In the genomic region with DNA sequence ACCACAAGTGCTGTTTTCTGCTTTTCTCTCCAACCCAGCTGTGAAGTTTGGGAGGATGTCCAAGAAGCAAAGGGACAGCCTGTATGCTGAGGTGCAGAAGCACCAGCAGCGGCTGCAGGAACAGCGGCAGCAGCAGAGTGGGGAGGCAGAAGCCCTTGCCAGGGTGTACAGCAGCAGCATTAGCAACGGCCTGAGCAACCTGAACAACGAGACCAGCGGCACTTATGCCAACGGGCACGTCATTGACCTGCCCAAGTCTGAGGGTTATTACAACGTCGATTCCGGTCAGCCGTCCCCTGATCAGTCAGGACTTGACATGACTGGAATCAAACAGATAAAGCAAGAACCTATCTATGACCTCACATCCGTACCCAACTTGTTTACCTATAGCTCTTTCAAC, we compare ENCODE assay signal across 22 cellular contexts.
DNase-seq lines count a peak whose midpoint lies in the region; ATAC-seq and TF ChIP-seq lines count a peak whose summit lies in the region.
"Had no signal": no experiment of that assay in that cellular context is flagged by ENCODE, and none has a peak within 500 bp of the region (broad histone marks: within the 10 kb centered on the region; RNA-seq: fewer than 3 reads in every experiment).

No MANE protein-coding gene starts in this region.

- H3K14ac ChIP-seq in neuronal stem cell (ENCODE audit: low read length), result no peak overlapping the region

- no peak overlapping the region for H2BK15ac ChIP-seq in neuronal stem cell (ENCODE audit: low read length)

- H3K4ac ChIP-seq in neuronal stem cell (ENCODE audit: low read length), result no peak overlapping the region

- H3K4me3 ChIP-seq in GM06990 (replicated peaks; ENCODE audit: low read depth, low read length) (no peak overlapping the region), neuronal stem cell (ENCODE audit: low read length in 2 of 2) (no peak overlapping the region), A673 (ENCODE audit: low read depth, low read length, poor library complexity, severe bottlenecking) (no peak overlapping the region)
- H3K4me3 ChIP-seq: GM12878 had no signal

- H3K36me3 ChIP-seq in GM06990 (ENCODE audit: control insufficient read depth, insufficient read depth, low read length) (no peaks in the 10 kb centered on the region), neuronal stem cell (replicated peaks in 1 of 2; ENCODE audit: control insufficient read depth in 2 of 2, insufficient read depth in 2 of 2, low read length in 2 of 2) (no peaks in the 10 kb centered on the region), A673 (ENCODE audit: insufficient read depth, low read length, poor library complexity, severe bottlenecking) (no peaks in the 10 kb centered on the region)

- no peaks in the 10 kb centered on the region for H3K79me1 ChIP-seq in neuronal stem cell (ENCODE audit: low read depth, low read length)

- H3K27ac ChIP-seq in neuronal stem cell (replicated peaks; ENCODE audit: low read length) (no peak overlapping the region), A673 (ENCODE audit: low read depth, low read length, poor library complexity, severe bottlenecking) (no peak overlapping the region)
- H3K27ac ChIP-seq: HL-60 had no signal

- no peak for TF ChIP-seq CTCF in GM06990 (IDR thresholded peaks at IDR 0.05; ENCODE audit: insufficient read depth, low read length, poor library complexity, severe bottlenecking)
- TF ChIP-seq CTCF in A673 (conservative IDR thresholded peaks at IDR 0.05; ENCODE audit: low read depth, low read length), result no peak

- no peak overlapping the region for H2BK120ac ChIP-seq in neuronal stem cell (ENCODE audit: low read depth, low read length)

- no peaks in the 10 kb centered on the region for H3K9me3 ChIP-seq in neuronal stem cell (replicated peaks in 1 of 2; ENCODE audit: control insufficient read depth in 2 of 2, insufficient read depth in 1 of 2, low read depth in 1 of 2, low read length in 2 of 2)
- no peaks in the 10 kb centered on the region for H3K9me3 ChIP-seq in A673 (ENCODE audit: low read depth, low read length, poor library complexity, severe bottlenecking)

- POLR2A ChIA-PET in A673 (lab: Charles Lee; ENCODE audit: low non-redundant PET), result no interaction called here

- no CpG with 5 or more reads among the region's 12 CpGs for WGBS in neuronal stem cell (ENCODE audit: extremely low coverage in 2 of 2, insufficient read length in 2 of 2, insufficient replicate concordance in 1 of 2), 2 donors

- H3K18ac ChIP-seq in neuronal stem cell (ENCODE audit: low read length), result peak overlapping the region; percentile 72

- no peak overlapping the region for H2AFZ ChIP-seq in neuronal stem cell (ENCODE audit: low read length)

- DNase-seq in NCI-H510A treated with DMSO at 0.1 percent for 48 hours (lab: John Stamatoyannopoulos, UW) (peak; percentile 16), NCI-H510A (lab: John Stamatoyannopoulos, UW) (no peak), GM06990 (ENCODE audit: extremely low read depth, insufficient read length) (peak; percentile 2), neuronal stem cell (ENCODE audit: low spot score) (no peak), NCI-H128 (lab: John Stamatoyannopoulos, UW; ENCODE audit: unreplicated experiment) (no peak), midbrain (lab: John Stamatoyannopoulos, UW) (no peak), A673 (ENCODE audit: low spot score) (no peak)
- DNase-seq: 8988T, Calu3, DMS153, Karpas-422, NCI-H1092 treated with DMSO at 0.1 percent for 48 hours, NCI-H1436 treated with DMSO at 0.1 percent for 48 hours, NCI-H187 treated with DMSO at 0.1 percent for 48 hours, NCI-H2227 treated with DMSO at 0.1 percent for 48 hours, NCI-H774, PC-3, T-cell had no signal

- intact Hi-C loops in A673 (cut with micrococcal nuclease; ENCODE audit: unreplicated experiment), result loop anchor here (5.0 to 10.0 kb wide), 2 partner anchors 960 to 1438 kb away; no protein-coding TSS in a partner anchor

- BruUV-seq in A673 (replicated peaks; lab: Mats Ljungman, UMichigan), result no TSS peak

- peak; percentile 53 for ATAC-seq in esophagus mucosa
- ATAC-seq: GM12878, PC-3, Right ventricle myocardium inferior, T-cell had no signal

- CTCF ChIA-PET in A673 (lab: Charles Lee), result no interaction called here

- no peak overlapping the region for H2BK12ac ChIP-seq in neuronal stem cell (ENCODE audit: low read length)

- peaks cover 0 to 3% of the 10 kb centered on the region in 2 donors for H3K4me1 ChIP-seq in neuronal stem cell (ENCODE audit: control insufficient read depth in 2 of 2, insufficient read depth in 1 of 2, low read depth in 1 of 2, low read length in 2 of 2)
- H3K4me1 ChIP-seq in A673 (ENCODE audit: insufficient read depth, low read length, poor library complexity, severe bottlenecking), result no peaks in the 10 kb centered on the region

- no peak overlapping the region for H4K8ac ChIP-seq in neuronal stem cell (ENCODE audit: low read depth, low read length)

- peak overlapping the region; percentile 20 for H4K91ac ChIP-seq in neuronal stem cell (ENCODE audit: low read depth, low read length, poor library complexity)

- H3K23ac ChIP-seq in neuronal stem cell (ENCODE audit: low read depth, low read length, poor library complexity), result peak overlapping the region; percentile 45

- no peak overlapping the region for H2BK5ac ChIP-seq in neuronal stem cell (ENCODE audit: low read length)

- no peak overlapping the region for H3K4me2 ChIP-seq in neuronal stem cell (ENCODE audit: insufficient read depth, low read length, poor library complexity, severe bottlenecking)

- no peak overlapping the region for H3K9ac ChIP-seq in neuronal stem cell (ENCODE audit: low read depth, low read length, poor library complexity)

- no peak overlapping the region for H2AK5ac ChIP-seq in neuronal stem cell (ENCODE audit: low read depth, low read length)

- H3K27me3 ChIP-seq in GM06990 (replicated peaks; ENCODE audit: control insufficient read depth, insufficient read depth, low read length) (no peaks in the 10 kb centered on the region), neuronal stem cell (ENCODE audit: control insufficient read depth in 3 of 3, insufficient read depth in 3 of 3, low read depth in 1 of 3, low read length in 3 of 3) (no peaks in the 10 kb centered on the region), A673 (replicated peaks; ENCODE audit: insufficient read depth, low read depth, low read length, poor library complexity) (peaks cover 28% of the 10 kb centered on the region)

Comparison
In these comparisons a context has a peak if more than half of its experiments do, and no peak if none do; other contexts are left out.
1. DNase-seq: peak in NCI-H510A treated with DMSO at 0.1 percent for 48 hours (single experiment) and GM06990 (single experiment); none in NCI-H510A (single experiment), neuronal stem cell (single experiment), NCI-H128 (single experiment), midbrain (single experiment) and A673 (single experiment).